In genomic region chr1:144551107-144551542, GRCh38 we compare ENCODE assay signal across 8 cellular contexts. TPM values are rescaled to one million over a fixed set of nuclear protein-coding genes. Genes with fewer than 3 reads are reported as not detected.
A peak's percentile ranks its signal among the peaks of the same experiment; 100 is the strongest.
DNase-seq lines count a peak whose midpoint lies in the region; ATAC-seq, FAIRE-seq and TF ChIP-seq lines count a peak whose summit lies in the region.
"Had no signal": no experiment of that assay in that cellular context is flagged by ENCODE, and none has a peak within 500 bp of the region (broad histone marks: within the 10 kb centered on the region; RNA-seq: fewer than 3 reads in every experiment).

No MANE protein-coding gene starts in this region.

- H3K4me3 Mint-ChIP-seq in stimulated activated memory B cell treated with anti-CD40 and anti-IgM and Interleukin-4, amounts not matched to agents 10 μg/mL and 1 μg/mL and 100 μg/mL, for 72 hours, result peak overlapping the region; percentile 89

- H3K36me3 Mint-ChIP-seq in stimulated activated memory B cell treated with anti-CD40 and anti-IgM and Interleukin-4, amounts not matched to agents 10 μg/mL and 1 μg/mL and 100 μg/mL, for 72 hours, result no peaks in the 10 kb centered on the region

- TF ChIP-seq CTCF in HL-60 (IDR thresholded peaks at IDR 0.05; ENCODE audit: insufficient read depth, low read length), result no peak
- no peak for TF ChIP-seq CTCF in fibroblast of the aortic adventitia (IDR thresholded peaks at IDR 0.05; ENCODE audit: insufficient read depth, low read length)

- peak overlapping the region; percentile 98 for H3K27ac Mint-ChIP-seq in stimulated activated memory B cell treated with anti-CD40 and anti-IgM and Interleukin-4, amounts not matched to agents 10 μg/mL and 1 μg/mL and 100 μg/mL, for 72 hours

- H3K9me3 Mint-ChIP-seq in stimulated activated memory B cell treated with anti-CD40 and anti-IgM and Interleukin-4, amounts not matched to agents 10 μg/mL and 1 μg/mL and 100 μg/mL, for 72 hours, result no peaks in the 10 kb centered on the region

- H3K27ac ChIP-seq in HL-60 (replicated peaks), result no peak overlapping the region

- H3K27me3 Mint-ChIP-seq in stimulated activated memory B cell treated with anti-CD40 and anti-IgM and Interleukin-4, amounts not matched to agents 10 μg/mL and 1 μg/mL and 100 μg/mL, for 72 hours, result no peaks in the 10 kb centered on the region

- H3K4me1 Mint-ChIP-seq in stimulated activated memory B cell treated with anti-CD40 and anti-IgM and Interleukin-4, amounts not matched to agents 10 μg/mL and 1 μg/mL and 100 μg/mL, for 72 hours, result peaks cover 15% of the 10 kb centered on the region

- no peak for DNase-seq in HL-60 (ENCODE audit: low read depth in 1 of 2, low spot score in 1 of 2)
- DNase-seq in activated T-cell treated with anti-CD3 and anti-CD28 coated beads for 48 hours (ENCODE audit: low read depth), result peak; percentile 46
- no peak for DNase-seq in fibroblast of the aortic adventitia (ENCODE audit: low read depth)
- no peak for DNase-seq in RCC 7860 (ENCODE audit: low spot score)
- no peak for DNase-seq in NCI-H2081 (lab: John Stamatoyannopoulos, UW)

- H3K4me3 ChIP-seq in HL-60 (replicated peaks; ENCODE audit: insufficient read depth, low read length) (peak overlapping the region; percentile 2; the same call in 1 of the 2 replicates), fibroblast of the aortic adventitia (ENCODE audit: low read depth, low read length) (peak overlapping the region; percentile 61)

- no peak for FAIRE-seq in RCC 7860 (lab: Jason Lieb, UNC)

- peaks cover 2% of the 10 kb centered on the region for H3K27me3 ChIP-seq in HL-60 (ENCODE audit: insufficient read depth, poor library complexity, severe bottlenecking)

- ATAC-seq in stimulated activated memory B cell treated with anti-CD40 and anti-IgM and Interleukin-4, amounts not matched to agents 10 μg/mL and 1 μg/mL and 100 μg/mL, for 72 hours, result no peak
- no peak for ATAC-seq in HG02571 (IDR thresholded peaks at IDR 0.05; ENCODE audit: unreplicated experiment)

RNA-seq across cellular contexts. Expression of gene PPIAL4F, which starts 41.6 kb away (rescaled TPM):
- total RNA-seq in fibroblast of the aortic adventitia (ENCODE audit: low replicate concordance), result not detected in 2 replicates
- total RNA-seq: renal cortical epithelial cell had no signal
